8 cellular contexts compared by ENCODE assay signal in genomic region chr5:176647030-176647869, GRCh38. TPM values are rescaled to one million over a fixed set of nuclear protein-coding genes. Genes with fewer than 3 reads are reported as not detected.
DNase-seq lines count a peak whose midpoint lies in the region; ATAC-seq lines count a peak whose summit lies in the region.

Gene TSPAN17 (plus strand): TSS chr5:176647484. CDS start chr5:176647616, 132 bp downstream.

- H3K9me3 Mint-ChIP-seq in IgD-negative memory B cell = no peaks in the 10 kb centered on the region

- peak; percentile 95 for ATAC-seq in GM21529 (IDR thresholded peaks at IDR 0.05; ENCODE audit: unreplicated experiment)

- DNase-seq in DMS114 treated with DMSO at 0.1 percent for 48 hours (lab: John Stamatoyannopoulos, UW; ENCODE audit: unreplicated experiment) = peak; percentile 96
- DNase-seq in OCI-M1 (lab: John Stamatoyannopoulos, UW) = peak; percentile 99
- peak; percentile 98 for DNase-seq in activated T-cell treated with anti-CD3 and anti-CD28 coated beads for 24 hours (ENCODE audit: low read depth)
- peak; percentile 98 for DNase-seq in epidermal melanocyte (ENCODE audit: insufficient read length, low spot score)
- DNase-seq in stimulated activated CD8-positive, alpha-beta memory T cell treated with anti-CD3 and anti-CD28 coated beads, Interleukin-4, amount 100 ng/mL, for 1 hour (ENCODE audit: low read depth in 2 of 2, low spot score in 1 of 2) = peak; percentile 96 to 97

- H3K4me1 ChIP-seq in mononuclear cell (ENCODE audit: insufficient read depth, low read length) = peaks cover 36% of the 10 kb centered on the region

- no peaks in the 10 kb centered on the region for H3K27me3 ChIP-seq in mononuclear cell (ENCODE audit: insufficient read depth, low read length)

- H3K9me3 ChIP-seq in mononuclear cell (ENCODE audit: low read depth, low read length) = no peaks in the 10 kb centered on the region

- H3K27me3 Mint-ChIP-seq in IgD-negative memory B cell = peaks cover 2% of the 10 kb centered on the region

- H3K4me1 Mint-ChIP-seq in IgD-negative memory B cell = peaks cover 12 to 20% (median 18%) of the 10 kb centered on the region in 3 donors

- no peaks in the 10 kb centered on the region for H3K36me3 Mint-ChIP-seq in IgD-negative memory B cell

- H3K4me3 Mint-ChIP-seq in IgD-negative memory B cell = peak within 1 kb of the TSS; percentile 86 to 97 (median 91)

- peak within 1 kb of the TSS in 2 of 3 donors; percentile 29 to 53 for H3K27ac Mint-ChIP-seq in IgD-negative memory B cell

- H3K4me3 ChIP-seq in mononuclear cell (ENCODE audit: low read length) = peak within 1 kb of the TSS; percentile 60

RNA-seq across cellular contexts. Expression of gene TSPAN17, which starts in this region (rescaled TPM):
- polyA plus RNA-seq in IgD-negative memory B cell = 19.5 TPM
- total RNA-seq in mononuclear cell = 8.9 TPM

Comparison
In these comparisons a context has a peak if more than half of its experiments do, and no peak if none do; other contexts are left out.
1. Peak in every context shown above with its lines: DNase-seq, ATAC-seq and H3K4me3 ChIP-seq.